ENCODE assay signal across 14 cellular contexts in genomic region chr17:78138204-78139060, GRCh38. TPM values are rescaled to one million over a fixed set of nuclear protein-coding genes. Genes with fewer than 3 reads are reported as not detected.
DNase-seq lines count a peak whose midpoint lies in the region; ATAC-seq and TF ChIP-seq lines count a peak whose summit lies in the region.
"Had no signal": no experiment of that assay in that cellular context is flagged by ENCODE, and none has a peak within 500 bp of the region (broad histone marks: within the 10 kb centered on the region; RNA-seq: fewer than 3 reads in every experiment).

No MANE protein-coding gene starts in this region.

- H3K4me3 ChIP-seq in RWPE2 (ENCODE audit: severe bottlenecking) (no peak overlapping the region), endodermal cell (ENCODE audit: low read length) (no peak overlapping the region), heart right ventricle (no peak overlapping the region)
- H3K4me3 ChIP-seq: thoracic aorta had no signal

- no peak overlapping the region for H3K9ac ChIP-seq in endodermal cell (ENCODE audit: extremely low read depth, low read length, poor library complexity, severe bottlenecking)

- intact Hi-C loops in heart right ventricle (cut with DNase I) = no loop called here

- no peaks in the 10 kb centered on the region for H3K9me3 Mint-ChIP-seq in endodermal cell
- H3K9me3 Mint-ChIP-seq: activated naive CD4-positive, alpha-beta T cell treated with anti-CD3 and anti-CD28 coated beads for 36 hours had no signal

- 85 to 92% methylated on average over 2 to 17 of the region's 17 CpGs for WGBS in endodermal cell (ENCODE audit: insufficient coverage in 1 of 2, insufficient read length in 1 of 2), 2 experiments
- 88% methylated on average over 17 of the region's 17 CpGs for WGBS in heart right ventricle, 2 donors

- no peak for ATAC-seq in RWPE2 (ENCODE audit: low read depth)
- no peak for ATAC-seq in GM21367 (IDR thresholded peaks at IDR 0.05; ENCODE audit: unreplicated experiment)
- ATAC-seq in heart right ventricle = no peak

- H3K4me1 Mint-ChIP-seq in endodermal cell = peaks cover 3% of the 10 kb centered on the region

- no peaks in the 10 kb centered on the region for H3K27me3 ChIP-seq in RWPE2 (ENCODE audit: insufficient read depth, poor library complexity, severe bottlenecking)
- H3K27me3 ChIP-seq in endodermal cell (ENCODE audit: control insufficient read depth, insufficient read depth, low read length, poor library complexity, severe bottlenecking) = no peaks in the 10 kb centered on the region
- H3K27me3 ChIP-seq in heart right ventricle = no peaks in the 10 kb centered on the region

- no peak overlapping the region for H3K27ac Mint-ChIP-seq in endodermal cell
- H3K27ac Mint-ChIP-seq: activated naive CD4-positive, alpha-beta T cell treated with anti-CD3 and anti-CD28 coated beads for 36 hours had no signal

- H3K27ac ChIP-seq in RWPE2 (ENCODE audit: poor library complexity, severe bottlenecking) (no peak overlapping the region), endodermal cell (ENCODE audit: low read depth, low read length) (no peak overlapping the region), heart right ventricle (no peak overlapping the region)
- H3K27ac ChIP-seq: thoracic aorta had no signal

- H3K27me3 Mint-ChIP-seq in endodermal cell (ENCODE audit: insufficient read depth) = peaks cover 17% of the 10 kb centered on the region

- H3K4me1 ChIP-seq in RWPE2 (ENCODE audit: insufficient read depth, poor library complexity, severe bottlenecking) = peaks cover 23% of the 10 kb centered on the region
- H3K4me1 ChIP-seq in endodermal cell (ENCODE audit: control insufficient read depth, insufficient read depth, low read length) = no peaks in the 10 kb centered on the region
- peaks cover 0 to 60% (median 27%) of the 10 kb centered on the region in 9 donors for H3K4me1 ChIP-seq in heart right ventricle

- no peaks in the 10 kb centered on the region for H3K36me3 ChIP-seq in RWPE2 (ENCODE audit: low read depth)
- H3K36me3 ChIP-seq in endodermal cell (ENCODE audit: control insufficient read depth, insufficient read depth, low read length) = no peaks in the 10 kb centered on the region
- peaks cover 0 to 47% (median 0%) of the 10 kb centered on the region in 9 donors for H3K36me3 ChIP-seq in heart right ventricle
- H3K36me3 ChIP-seq: thoracic aorta had no signal

- no peak overlapping the region for H3K4me3 Mint-ChIP-seq in endodermal cell
- H3K4me3 Mint-ChIP-seq: activated naive CD4-positive, alpha-beta T cell treated with anti-CD3 and anti-CD28 coated beads for 36 hours had no signal

- peak; percentile 27 for DNase-seq in stimulated activated CD4-positive, alpha-beta T cell treated with anti-CD3 and anti-CD28 coated beads, Interleukin-15, amount 100 ng/mL, for 24 hours
- DNase-seq in stimulated activated CD4-positive, alpha-beta T cell treated with anti-CD3 and anti-CD28 coated beads, Interleukin-4, amount 100 ng/mL, for 24 hours = no peak
- DNase-seq in RWPE2 (ENCODE audit: low spot score) = peak; percentile 65
- DNase-seq in endodermal cell = peak; percentile 76
- DNase-seq in activated gamma-delta T cell (lab: John Stamatoyannopoulos, UW) = no peak
- DNase-seq in heart right ventricle = no peak
- DNase-seq in EL = no peak
- DNase-seq: activated naive CD4-positive, alpha-beta T cell treated with anti-CD3 and anti-CD28 coated beads for 36 hours; NCI-H510A treated with DMSO at 0.1 percent for 48 hours; stimulated activated CD4-positive, alpha-beta T cell treated with anti-CD3 and anti-CD28 coated beads, Interleukin-12 subunit alpha, Interleukin-12 subunit beta, amount 100 ng/mL, for 4 hours had no signal

- no peaks in the 10 kb centered on the region for H3K9me3 ChIP-seq in RWPE2 (ENCODE audit: severe bottlenecking)
- H3K9me3 ChIP-seq in endodermal cell (ENCODE audit: control insufficient read depth, low read length) = no peaks in the 10 kb centered on the region
- no peaks in the 10 kb centered on the region for H3K9me3 ChIP-seq in heart right ventricle
- H3K9me3 ChIP-seq: thoracic aorta had no signal

- TF ChIP-seq CTCF in RWPE2 (IDR thresholded peaks at IDR 0.05; ENCODE audit: poor library complexity, severe bottlenecking) (no peak), endodermal cell (conservative IDR thresholded peaks at IDR 0.05) (no peak), heart right ventricle (IDR thresholded peaks at IDR 0.05) (no peak)

- H3K36me3 Mint-ChIP-seq in endodermal cell (ENCODE audit: low read depth) = no peaks in the 10 kb centered on the region

RNA-seq across cellular contexts. Expression of gene C17orf99, which starts 7.8 kb away (rescaled TPM):
- not detected for total RNA-seq in endodermal cell
- not detected for polyA plus RNA-seq in endodermal cell (2013, experiment 1 of 2)
- not detected for polyA plus RNA-seq in endodermal cell (2013, experiment 2 of 2)
- under 1 TPM in 1 of 10 donors, not detected in 9; 0.11 TPM for total RNA-seq in heart right ventricle
- polyA plus RNA-seq in heart right ventricle = not detected
- total RNA-seq: activated naive CD4-positive, alpha-beta T cell treated with anti-CD3 and anti-CD28 coated beads for 36 hours; cardiac septum; endothelial cell of umbilical vein; thoracic aorta had no signal
- polyA plus RNA-seq: endothelial cell of umbilical vein had no signal

RNA-seq across cellular contexts. Expression of gene TMC8, which starts 7.9 kb away (rescaled TPM):
- 1 to 10 TPM in 1 of 2 donors, under 1 TPM in 1; 0.90 to 3.0 TPM for total RNA-seq in endodermal cell
- 0.07 TPM for polyA plus RNA-seq in endodermal cell (2013, experiment 1 of 2)
- 0.12 TPM for polyA plus RNA-seq in endodermal cell (2013, experiment 2 of 2)
- 10 to 100 TPM in 1 of 10 donors, 1 to 10 TPM in 8, under 1 TPM in 1; 0.85 to 11.2 (median 2.1) TPM for total RNA-seq in heart right ventricle
- polyA plus RNA-seq in heart right ventricle = 1 to 10 TPM in 1 of 2 donors, under 1 TPM in 1; 0.96 to 3.7 TPM

RNA-seq across cellular contexts. Expression of gene TMC6, which starts 9.9 kb away (rescaled TPM):
- total RNA-seq in endodermal cell = 100 to 1,000 TPM; 143 to 149 TPM
- 30.0 TPM for polyA plus RNA-seq in endodermal cell (2013, experiment 1 of 2)
- polyA plus RNA-seq in endodermal cell (2013, experiment 2 of 2) = 29.6 TPM
- 100 to 1,000 TPM in 1 of 10 donors, 10 to 100 TPM in 9; 42.3 to 109 (median 69.1) TPM for total RNA-seq in heart right ventricle
- polyA plus RNA-seq in heart right ventricle = 10 to 100 TPM; 22.8 to 86.0 TPM

RNA-seq across cellular contexts. Expression of gene SYNGR2, which starts 29.9 kb away (rescaled TPM):
- total RNA-seq in endodermal cell (10 to 100 TPM; 39.2 to 39.6 TPM), heart right ventricle (100 to 1,000 TPM; 102 to 184 (median 116) TPM)
- polyA plus RNA-seq in endodermal cell (2013, experiment 1 of 2) = 21.7 TPM
- polyA plus RNA-seq in endodermal cell (2013, experiment 2 of 2) = 16.9 TPM
- 100 to 1,000 TPM in 1 of 2 donors, 10 to 100 TPM in 1; 92.8 to 200 TPM for polyA plus RNA-seq in heart right ventricle

RNA-seq across cellular contexts. Expression of gene TK1, which starts 48.4 kb away (rescaled TPM):
- 10 to 100 TPM; 81.0 to 97.4 TPM for total RNA-seq in endodermal cell
- polyA plus RNA-seq in endodermal cell (2013, experiment 1 of 2) = 44.3 TPM
- 48.8 TPM for polyA plus RNA-seq in endodermal cell (2013, experiment 2 of 2)
- total RNA-seq in heart right ventricle = 10 to 100 TPM in 1 of 10 donors, 1 to 10 TPM in 4, under 1 TPM in 5; 0.33 to 12.7 (median 0.91) TPM
- 1 to 10 TPM; 1.6 to 2.6 TPM for polyA plus RNA-seq in heart right ventricle

Comparison
In these comparisons a context has a peak if more than half of its experiments do, and no peak if none do; other contexts are left out.
1. DNase-seq: peak in stimulated activated CD4-positive, alpha-beta T cell treated with anti-CD3 and anti-CD28 coated beads, Interleukin-15, amount 100 ng/mL, for 24 hours (single experiment), RWPE2 (single experiment) and endodermal cell (single experiment); none in stimulated activated CD4-positive, alpha-beta T cell treated with anti-CD3 and anti-CD28 coated beads, Interleukin-4, amount 100 ng/mL, for 24 hours (single experiment), activated gamma-delta T cell (single experiment), heart right ventricle (0 of 2) and EL (single experiment).